ENCODE assay signal across 8 cellular contexts in the genomic region with DNA sequence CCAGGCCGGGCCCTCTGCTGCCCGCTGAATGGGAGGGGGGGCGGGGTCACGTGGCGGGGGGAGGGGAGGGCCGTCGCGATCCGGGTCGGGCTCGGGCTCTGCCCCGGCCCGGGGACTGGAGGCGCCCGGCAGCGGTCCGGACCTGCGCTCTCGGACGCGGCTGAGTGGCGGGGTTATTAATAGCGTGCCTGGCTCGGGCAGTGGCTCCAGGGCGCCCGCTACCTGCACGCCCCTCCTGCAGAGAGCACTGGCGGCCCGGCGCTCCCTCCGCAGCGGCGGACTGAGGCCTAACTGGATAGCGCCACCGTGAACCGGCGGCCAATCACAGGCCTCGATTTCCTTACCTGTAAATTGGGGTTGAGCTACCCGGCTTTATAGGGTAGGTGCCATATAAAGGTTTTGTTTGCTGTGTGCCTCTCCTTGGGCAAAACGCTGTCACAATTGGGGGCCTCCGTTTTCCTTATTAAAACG. TPM values are rescaled to one million over a fixed set of nuclear protein-coding genes. Genes with fewer than 3 reads are reported as not detected.
A peak's percentile ranks its signal among the peaks of the same experiment; 100 is the strongest.
DNase-seq lines count a peak whose midpoint lies in the region; ATAC-seq, FAIRE-seq and TF ChIP-seq lines count a peak whose summit lies in the region.

No MANE protein-coding gene starts in this region.

- 0 out of 2 replicates have a peak, but pooled peaks have one; percentile 3 for TF ChIP-seq CTCF in BE2C (IDR thresholded peaks at IDR 0.05; ENCODE audit: low read depth, low read length)
- TF ChIP-seq CTCF in HFF-Myc (IDR thresholded peaks at IDR 0.05; ENCODE audit: low read depth, low read length, missing control alignments): no peak
- no peak for TF ChIP-seq CTCF in K562 (IDR thresholded peaks at IDR 0.05 in 2 of 3, conservative IDR thresholded peaks at IDR 0.05 in 1 of 3; ENCODE audit: insufficient read depth in 2 of 3, low read depth in 1 of 3, low read length in 3 of 3)

- H2AFZ ChIP-seq in K562 (ENCODE audit: low read depth, low read length): no peak overlapping the region

- H3K4me2 ChIP-seq in K562 (ENCODE audit: insufficient read depth, low read length): no peak overlapping the region; the same call in 1 of the 2 replicates

- peaks cover 79% of the 10 kb centered on the region for H3K79me2 ChIP-seq in K562 (ENCODE audit: control insufficient read depth, insufficient read depth, low read length)

- intact Hi-C loops in K562 (cut with micrococcal nuclease): no loop called here

- peak; percentile 52 for DNase-seq in BE2C
- no peak for DNase-seq in HFF-Myc (ENCODE audit: extremely low read depth, low read depth)
- peak in 3 of 4 experiments; percentile 39 to 76 (median 69) for DNase-seq in K562 (ENCODE audit: extremely low read depth in 1 of 4, low spot score in 3 of 4)
- no peak for DNase-seq in NOMO-1 treated with DMSO at 0.1 percent for 48 hours (lab: John Stamatoyannopoulos, UW; ENCODE audit: unreplicated experiment)
- DNase-seq in Ammon's horn (ENCODE audit: low spot score): no peak

- H3K4me1 ChIP-seq in BE2C: peaks cover 34% of the 10 kb centered on the region
- peaks cover 38 to 50% of the 10 kb centered on the region in 2 experiments for H3K4me1 ChIP-seq in K562 (replicated peaks in 1 of 2; ENCODE audit: control insufficient read depth in 2 of 2, insufficient read depth in 2 of 2, low read length in 2 of 2)
- H3K4me1 ChIP-seq in iPS-18a (ENCODE audit: control insufficient read depth, low read depth, low read length): peaks cover 39% of the 10 kb centered on the region
- peaks cover 71 to 82% (median 80%) of the 10 kb centered on the region in 3 donors for H3K4me1 ChIP-seq in skeletal muscle tissue (ENCODE audit: control insufficient read depth in 3 of 3, insufficient read depth in 3 of 3, low read length in 3 of 3)

- no peak for TF ChIP-seq POLR2A in K562 (conservative IDR thresholded peaks at IDR 0.05)

- ATAC-seq in K562: no peak
- no peak for ATAC-seq in GM18868 (IDR thresholded peaks at IDR 0.05; ENCODE audit: unreplicated experiment)

- CTCF ChIA-PET in K562 (lab: Yijun Ruan, JAX; ENCODE audit: low intra/inter-chr PET ratio): no interaction called here

- H3K9me3 ChIP-seq in BE2C: no peaks in the 10 kb centered on the region
- H3K9me3 ChIP-seq in K562 (replicated peaks; ENCODE audit: control insufficient read depth, insufficient read depth, low read depth, low read length): no peaks in the 10 kb centered on the region
- no peaks in the 10 kb centered on the region for H3K9me3 ChIP-seq in iPS-18a (ENCODE audit: control insufficient read depth, low read depth, low read length)
- H3K9me3 ChIP-seq in skeletal muscle tissue (ENCODE audit: control insufficient read depth in 3 of 3, low read length in 3 of 3): no peaks in the 10 kb centered on the region

- peaks cover 29% of the 10 kb centered on the region for H4K20me1 ChIP-seq in K562 (replicated peaks; ENCODE audit: control insufficient read depth, insufficient read depth, low read length)

- H3K4me3 ChIP-seq in BE2C (ENCODE audit: low read depth, low read length) (peak overlapping the region; percentile 38), HFF-Myc (replicated peaks; ENCODE audit: low read depth, low read length) (peak overlapping the region; percentile 30), K562 (no peak overlapping the region), iPS-18a (ENCODE audit: low read length) (peak overlapping the region; percentile 39), skeletal muscle tissue (ENCODE audit: low read length in 3 of 3) (peak overlapping the region; percentile 3 to 60 (median 42))

- H3K36me3 ChIP-seq in BE2C (no peaks in the 10 kb centered on the region), K562 (ENCODE audit: control insufficient read depth, insufficient read depth, low read length) (peaks cover 9% of the 10 kb centered on the region; the same call in 1 of the 3 replicates), iPS-18a (ENCODE audit: control insufficient read depth, low read depth, low read length) (no peaks in the 10 kb centered on the region), skeletal muscle tissue (ENCODE audit: control insufficient read depth in 3 of 3, insufficient read depth in 3 of 3, low read length in 3 of 3) (no peaks in the 10 kb centered on the region)

- in situ Hi-C loops in K562 (cut with MboI): no loop called here

- H3K27ac ChIP-seq in K562 (ENCODE audit: extremely low read depth, low read depth, low read length): no peak overlapping the region
- no peak overlapping the region for H3K27ac ChIP-seq in iPS-18a (ENCODE audit: low read length)
- peak overlapping the region; percentile 94 for H3K27ac ChIP-seq in skeletal muscle tissue (ENCODE audit: low read depth, low read length)

- POLR2A ChIA-PET in K562 (lab: Yijun Ruan, JAX): no interaction called here

- H3K9ac ChIP-seq in K562 (ENCODE audit: insufficient read depth in 1 of 2, low read depth in 2 of 2, low read length in 2 of 2): no peak overlapping the region; a peak in 1 of 4 replicates
- H3K9ac ChIP-seq in iPS-18a (ENCODE audit: low read length): no peak overlapping the region
- H3K9ac ChIP-seq in skeletal muscle tissue (ENCODE audit: low read depth in 1 of 3, low read length in 3 of 3): peak overlapping the region; percentile 36 to 82 (median 70)

- no peaks in the 10 kb centered on the region for H3K9me1 ChIP-seq in K562 (ENCODE audit: control insufficient read depth, insufficient read depth, low read length)

- BruUV-seq in K562 (replicated peaks; lab: Mats Ljungman, UMichigan): no TSS peak

- 75% methylated on average over 21 of the region's 42 CpGs for WGBS in K562 (ENCODE audit: insufficient coverage, low coverage, missing lambda C conversion rate)

- no peak for TF ChIP-seq RAD21 in K562 (CRISPR knock-in tag; conservative IDR thresholded peaks at IDR 0.05 in 1 of 2, IDR thresholded peaks at IDR 0.05 in 1 of 2)

- TF ChIP-seq EP300 in K562 (IDR thresholded peaks at IDR 0.05; ENCODE audit: low read length): no peak

- H3K27me3 ChIP-seq in BE2C (no peaks in the 10 kb centered on the region), K562 (ENCODE audit: control insufficient read depth in 2 of 2, insufficient read depth in 2 of 2, low read length in 2 of 2) (no peaks in the 10 kb centered on the region), iPS-18a (ENCODE audit: control insufficient read depth, insufficient read depth, low read length) (no peaks in the 10 kb centered on the region), skeletal muscle tissue (ENCODE audit: control insufficient read depth in 3 of 3, insufficient read depth in 3 of 3, low read length in 3 of 3) (no peaks in the 10 kb centered on the region)

- no peak for FAIRE-seq in K562 (lab: Jason Lieb, UNC)

RNA-seq across cellular contexts. Expression of gene AHDC1, which starts 28.0 kb away (rescaled TPM):
- polyA plus RNA-seq in BE2C (2012; ENCODE audit: insufficient read depth, insufficient read length, low read depth): 49.9 TPM
- 62.5 and 101 TPM in 2 replicates for total RNA-seq in K562 (2011; cell fraction: chromatin; rRNA removed; ENCODE audit: low replicate concordance)
- 36.7 and 38.9 TPM in 2 replicates for total RNA-seq in K562 (2011; cell fraction: nucleolus; rRNA removed)
- total RNA-seq in K562 (2011; cell fraction: nucleoplasm; rRNA removed): 49.2 and 72.8 TPM in 2 replicates
- 7.9 and 12.5 TPM in 2 replicates for total RNA-seq in K562 (2014; rRNA removed)
- total RNA-seq in K562 (2014; rRNA removed; fragmentation: Illumina TruSeq; extraction: Trizol): 3.6 and 4.6 TPM in 2 replicates
- total RNA-seq in K562 (2015; rRNA removed; fragmentation: Illumina TruSeq; extraction: Trizol): 4.7 and 4.8 TPM in 2 replicates
- 36.4 and 37.8 TPM in 2 replicates for total RNA-seq in K562 (2021)
- polyA plus RNA-seq in K562 (2011; rRNA removed): 3.1 and 4.2 TPM in 2 replicates
- 2.3 and 3.9 TPM in 2 replicates for polyA plus RNA-seq in K562 (2011; cell fraction: cytosol; rRNA removed)
- 13.3 and 21.8 TPM in 2 replicates for polyA plus RNA-seq in K562 (2011; cell fraction: nucleus; rRNA removed)
- 13.7 and 18.2 TPM in 2 replicates for polyA plus RNA-seq in K562 (2012)
- 5.4 and 9.5 TPM in 2 replicates for polyA plus RNA-seq in K562 (2014; fragmentation: Illumina TruSeq; extraction: Trizol)
- polyA plus RNA-seq in K562 (2014; fragmentation: Nextera tagmentation; extraction: Ambion mirVana): under 1 TPM; 0.21 to 0.59 TPM
- polyA plus RNA-seq in K562 (2014; rRNA removed): 8.5 and 9.0 TPM in 2 replicates
- 3.7 and 9.1 TPM in 2 replicates for polyA minus RNA-seq in K562 (2011; rRNA and poly(A)+ RNA removed)
- 12.2 and 15.2 TPM in 2 replicates for polyA minus RNA-seq in K562 (2011; cell fraction: cytosol; rRNA and poly(A)+ RNA removed)
- 10.6 and 11.6 TPM in 2 replicates for polyA minus RNA-seq in K562 (2011; cell fraction: nucleus; rRNA and poly(A)+ RNA removed)
- 19.8 TPM for total RNA-seq in skeletal muscle tissue

RNA-seq across cellular contexts. Expression of gene FGR, which starts 59.1 kb away (rescaled TPM):
- polyA plus RNA-seq in BE2C (2012; ENCODE audit: insufficient read depth, insufficient read length, low read depth): not detected
- not detected in 2 replicates for total RNA-seq in K562 (2011; cell fraction: chromatin; rRNA removed; ENCODE audit: low replicate concordance)
- total RNA-seq in K562 (2011; cell fraction: nucleolus; rRNA removed): not detected in 2 replicates
- total RNA-seq in K562 (2011; cell fraction: nucleoplasm; rRNA removed): not detected in 2 replicates
- total RNA-seq in K562 (2014; rRNA removed): not detected in 2 replicates
- not detected in 2 replicates for total RNA-seq in K562 (2014; rRNA removed; fragmentation: Illumina TruSeq; extraction: Trizol)
- total RNA-seq in K562 (2015; rRNA removed; fragmentation: Illumina TruSeq; extraction: Trizol): not detected in 2 replicates
- 0.11 and 0.38 TPM in 2 replicates for total RNA-seq in K562 (2021)
- polyA plus RNA-seq in K562 (2011; rRNA removed): 0.04 TPM in 1 of 2 replicates, not detected in the other
- polyA plus RNA-seq in K562 (2011; cell fraction: cytosol; rRNA removed): 0.06 TPM in 1 of 2 replicates, not detected in the other
- polyA plus RNA-seq in K562 (2011; cell fraction: nucleus; rRNA removed): 0.20 TPM in 1 of 2 replicates, not detected in the other
- not detected in 2 replicates for polyA plus RNA-seq in K562 (2012)
- polyA plus RNA-seq in K562 (2014; fragmentation: Illumina TruSeq; extraction: Trizol): not detected in 2 replicates
- polyA plus RNA-seq in K562 (2014; fragmentation: Nextera tagmentation; extraction: Ambion mirVana): not detected
- not detected in 2 replicates for polyA plus RNA-seq in K562 (2014; rRNA removed)
- polyA minus RNA-seq in K562 (2011; rRNA and poly(A)+ RNA removed): not detected in 2 replicates
- not detected in 2 replicates for polyA minus RNA-seq in K562 (2011; cell fraction: cytosol; rRNA and poly(A)+ RNA removed)
- not detected in 2 replicates for polyA minus RNA-seq in K562 (2011; cell fraction: nucleus; rRNA and poly(A)+ RNA removed)
- total RNA-seq in skeletal muscle tissue: 2.6 TPM

Comparison
In these comparisons a context has a peak if more than half of its experiments do, and no peak if none do; other contexts are left out.
1. DNase-seq: peak in BE2C (single experiment) and K562 (3 of 4); none in HFF-Myc (single experiment), NOMO-1 treated with DMSO at 0.1 percent for 48 hours (single experiment) and Ammon's horn (single experiment).
2. H3K9ac ChIP-seq: peak in skeletal muscle tissue (3 of 3); none in K562 (0 of 2) and iPS-18a (single experiment).